ENCODE assay signal across 8 cellular contexts in genomic region chr3:123201557-123202427, GRCh38. TPM values are rescaled to one million over a fixed set of nuclear protein-coding genes. Genes with fewer than 3 reads are reported as not detected.
DNase-seq lines count a peak whose midpoint lies in the region; TF ChIP-seq lines count a peak whose summit lies in the region.

Gene SEC22A (plus strand): TSS chr3:123201943. CDS start chr3:123209218, 7,275 bp downstream.

- peak in 1 of 4 donors; percentile 35 for TF ChIP-seq POLR2A in stomach (IDR thresholded peaks at IDR 0.05)

- peak within 1 kb of the TSS; percentile 71 for H3K4me2 ChIP-seq in neural cell (ENCODE audit: low read length)

- no peak for TF ChIP-seq CTCF in neural cell (IDR thresholded peaks at IDR 0.05; ENCODE audit: poor library complexity, severe bottlenecking)
- TF ChIP-seq CTCF in stomach (IDR thresholded peaks at IDR 0.05), result no peak

- TF ChIP-seq EP300 in neural cell (conservative IDR thresholded peaks at IDR 0.05; ENCODE audit: poor library complexity, severe bottlenecking), result peak; percentile 50
- no peak for TF ChIP-seq EP300 in stomach (IDR thresholded peaks at IDR 0.05)

- no peaks in the 10 kb centered on the region for H4K20me1 ChIP-seq in neural cell (ENCODE audit: insufficient read depth)

- WGBS in stomach, 5 donors, result 0 to 1% (median 0%) methylated on average over 33 to 60 of the region's 60 CpGs

- H3K27me3 ChIP-seq in H7 (ENCODE audit: control insufficient read depth, insufficient read depth, low read length) (no peaks in the 10 kb centered on the region), neural cell (ENCODE audit: insufficient read depth, low read depth, low read length) (no peaks in the 10 kb centered on the region), stomach (no peaks in the 10 kb centered on the region)

- peak within 1 kb of the TSS; percentile 92 for H2AFZ ChIP-seq in neural cell (ENCODE audit: low read depth, low read length)

- H3K27ac ChIP-seq in neural cell (ENCODE audit: low read length) (peak within 1 kb of the TSS; percentile 82), stomach (peak within 1 kb of the TSS; percentile 81 to 96 (median 91))

- no peaks in the 10 kb centered on the region for H3F3A ChIP-seq in neural cell (ENCODE audit: insufficient read depth, low read length, poor library complexity, severe bottlenecking)

- H3K79me2 ChIP-seq in neural cell (replicated peaks; ENCODE audit: insufficient read depth, low read length), result peaks cover 15% of the 10 kb centered on the region

- intact Hi-C loops in stomach (cut with DNase I; ENCODE audit: low total_unique reads), result no loop called here

- peak within 1 kb of the TSS; percentile 94 for H3K9ac ChIP-seq in neural cell (ENCODE audit: low read length)

- no peaks in the 10 kb centered on the region for H3K9me3 ChIP-seq in neural cell (ENCODE audit: low read length)
- no peaks in the 10 kb centered on the region for H3K9me3 ChIP-seq in stomach

- H3K36me3 ChIP-seq in H7 (replicated peaks; ENCODE audit: control insufficient read depth, insufficient read depth, low read length), result no peaks in the 10 kb centered on the region
- no peaks in the 10 kb centered on the region for H3K36me3 ChIP-seq in neural cell (ENCODE audit: insufficient read depth, low read length)
- H3K36me3 ChIP-seq in stomach, result no peaks in the 10 kb centered on the region

- DNase-seq in ELF-1 (ENCODE audit: low read depth, low spot score) (peak; percentile 99), H7 (peak; percentile 94), M059J (ENCODE audit: low read depth) (peak; percentile 96), SHP77 (lab: John Stamatoyannopoulos, UW) (peak; percentile 94 to 97), fibroblast of the conjunctiva (ENCODE audit: low read depth) (peak; percentile 86), stomach (peak; percentile 95)
- peak; percentile 91 for DNase-seq in activated effector memory CD4-positive, alpha-beta T cell treated with Interleukin-2 at 50 U/mL for 16 hours

- H3K4me3 ChIP-seq in H7 (ENCODE audit: insufficient read depth, low read depth, low read length) (peak within 1 kb of the TSS; percentile 85), neural cell (ENCODE audit: low read length) (peak within 1 kb of the TSS; percentile 85), stomach (peak within 1 kb of the TSS; percentile 80 to 97 (median 84))

- H3K9me2 ChIP-seq in neural cell (ENCODE audit: insufficient read depth, low read length), result no peaks in the 10 kb centered on the region

- TF ChIP-seq RAD21 in neural cell (conservative IDR thresholded peaks at IDR 0.05), result peak; percentile 38

- H3K4me1 ChIP-seq in stomach, result peaks cover 0 to 31% (median 21%) of the 10 kb centered on the region in 4 donors

TF ChIP-seq in neural cell, 6 proteins besides CTCF, POLR2A, EP300 and RAD21:
- TF ChIP-seq REST (IDR thresholded peaks at IDR 0.05; ENCODE audit: borderline replicate concordance) (peak; percentile 78), POLR2AphosphoS5 (IDR thresholded peaks at IDR 0.05) (peak; percentile 95), EZH2 (IDR thresholded peaks at IDR 0.05; ENCODE audit: borderline replicate concordance, insufficient read depth, low read length, poor library complexity, severe bottlenecking) (no peak), TAF1 (IDR thresholded peaks at IDR 0.05; ENCODE audit: low read depth) (no peak), SMC3 (conservative IDR thresholded peaks at IDR 0.05; ENCODE audit: poor library complexity) (peak; percentile 50), MXI1 (conservative IDR thresholded peaks at IDR 0.05; ENCODE audit: poor library complexity, severe bottlenecking) (peak; percentile 74)

RNA-seq across cellular contexts. Expression of gene SEC22A, which starts in this region (rescaled TPM):
- 21.5 and 23.5 TPM in 2 replicates for total RNA-seq in H7 (2014; rRNA removed; shearing (Covaris generic))
- 84.8 and 87.9 TPM in 2 replicates for total RNA-seq in M059J (2014; rRNA removed; shearing (Covaris generic))
- 32.7 and 44.0 TPM in 2 replicates for polyA plus RNA-seq in neural cell
- polyA minus RNA-seq in neural cell, result 56.5 and 59.9 TPM in 2 replicates
- 10 to 100 TPM in 1 of 5 donors, 1 to 10 TPM in 3, not detected in 1; 1.6 to 26.6 (median 5.8) TPM for total RNA-seq in stomach
- polyA plus RNA-seq in stomach, result 1 to 10 TPM; 6.3 to 8.2 (median 7.0) TPM

Comparison
In these comparisons a context has a peak if more than half of its experiments do, and no peak if none do; other contexts are left out.
1. Peak in every context shown above with its lines: DNase-seq, H3K4me3 ChIP-seq and H3K27ac ChIP-seq.